Comparison of ENCODE assay signal across 16 cellular contexts in genomic region chr18:70338890-70339289, GRCh38. TPM values are rescaled to one million over a fixed set of nuclear protein-coding genes. Genes with fewer than 3 reads are reported as not detected.
A peak's percentile ranks its signal among the peaks of the same experiment; 100 is the strongest.
DNase-seq lines count a peak whose midpoint lies in the region; ATAC-seq and TF ChIP-seq lines count a peak whose summit lies in the region.
"Had no signal": no experiment of that assay in that cellular context is flagged by ENCODE, and none has a peak within 500 bp of the region (broad histone marks: within the 10 kb centered on the region; RNA-seq: fewer than 3 reads in every experiment).

No MANE protein-coding gene starts in this region.

- H3K9ac ChIP-seq in mesendoderm (ENCODE audit: low read length), result no peak overlapping the region
- no peak overlapping the region for H3K9ac ChIP-seq in smooth muscle cell (ENCODE audit: low read depth)
- H3K9ac ChIP-seq: BLaER1 had no signal

- peak overlapping the region; percentile 6 for H3K4ac ChIP-seq in mesendoderm (ENCODE audit: low read depth, low read length)

- POLR2A ChIA-PET in Panc1 (lab: Charles Lee), result no interaction called here

- H3K79me1 ChIP-seq in mesendoderm (ENCODE audit: low read length), result no peaks in the 10 kb centered on the region

- H4K5ac ChIP-seq in mesendoderm (ENCODE audit: low read length), result no peak overlapping the region

- H3K36me3 ChIP-seq in Panc1 (ENCODE audit: control insufficient read depth, insufficient read depth, low read length) (peaks cover 2% of the 10 kb centered on the region; the same call in 1 of the 2 replicates), mesendoderm (ENCODE audit: control insufficient read depth, insufficient read depth, low read length) (no peaks in the 10 kb centered on the region), smooth muscle cell (ENCODE audit: low read depth) (no peaks in the 10 kb centered on the region)

- H3K9me3 ChIP-seq in Panc1 (ENCODE audit: control insufficient read depth, insufficient read depth, low read depth, low read length), result peaks cover 20% of the 10 kb centered on the region; the same call in 1 of the 2 replicates
- no peaks in the 10 kb centered on the region for H3K9me3 ChIP-seq in smooth muscle cell (replicated peaks; ENCODE audit: low read depth)
- H3K9me3 ChIP-seq: Caco-2 had no signal

- intact Hi-C loops in Calu3 (cut with micrococcal nuclease; ENCODE audit: unreplicated experiment) (loop anchor here (5.0 kb wide), 2 partner anchors 43 to 47 kb away; no protein-coding TSS in a partner anchor), Panc1 (cut with micrococcal nuclease; ENCODE audit: unreplicated experiment) (no loop called here)

- H3K4me1 Mint-ChIP-seq in Calu3 (ENCODE audit: low read depth, unreplicated experiment), result peaks cover 25% of the 10 kb centered on the region
- H3K4me1 Mint-ChIP-seq: CD8-positive, alpha-beta memory T cell had no signal

- no peaks in the 10 kb centered on the region for H3K9me3 Mint-ChIP-seq in Calu3 (ENCODE audit: low read depth, unreplicated experiment)

- H3F3A ChIP-seq in smooth muscle cell (ENCODE audit: low read depth), result peaks cover 19% of the 10 kb centered on the region

- no peak overlapping the region for H3K4me3 Mint-ChIP-seq in Calu3 (ENCODE audit: low read depth, unreplicated experiment)
- H3K4me3 Mint-ChIP-seq: CD8-positive, alpha-beta memory T cell had no signal

- H3K79me2 ChIP-seq in mesendoderm (ENCODE audit: control insufficient read depth, insufficient read depth, low read length), result no peaks in the 10 kb centered on the region
- H3K79me2 ChIP-seq in smooth muscle cell (ENCODE audit: low read depth), result no peaks in the 10 kb centered on the region

- CTCF ChIA-PET in Calu3 (lab: Charles Lee) (no interaction called here), Panc1 (lab: Charles Lee) (no interaction called here)

- TF ChIP-seq CTCF in Calu3 (IDR thresholded peaks at IDR 0.05; ENCODE audit: unreplicated experiment) (no peak), Panc1 (IDR thresholded peaks at IDR 0.05) (no peak), smooth muscle cell (IDR thresholded peaks at IDR 0.05; ENCODE audit: borderline replicate concordance, insufficient read depth, poor library complexity, severe bottlenecking) (no peak)

- no peak overlapping the region for H2BK120ac ChIP-seq in mesendoderm (ENCODE audit: low read depth, low read length)

- H3K27me3 ChIP-seq in Panc1 (ENCODE audit: control insufficient read depth, insufficient read depth, low read length), result no peaks in the 10 kb centered on the region
- no peaks in the 10 kb centered on the region for H3K27me3 ChIP-seq in mesendoderm (ENCODE audit: insufficient read depth, low read length, poor library complexity)
- H3K27me3 ChIP-seq in smooth muscle cell (ENCODE audit: low read depth), result no peaks in the 10 kb centered on the region
- H3K27me3 ChIP-seq: BLaER1 had no signal

- H3K4me1 ChIP-seq in Panc1 (ENCODE audit: control insufficient read depth, insufficient read depth, low read length) (peaks cover 8% of the 10 kb centered on the region), mesendoderm (ENCODE audit: control insufficient read depth, low read depth, low read length) (no peaks in the 10 kb centered on the region), smooth muscle cell (ENCODE audit: low read depth) (peaks cover 5% of the 10 kb centered on the region)
- H3K4me1 ChIP-seq: BLaER1 had no signal

- H4K8ac ChIP-seq in mesendoderm (ENCODE audit: low read depth, low read length), result no peak overlapping the region

- H3K36me3 Mint-ChIP-seq in Calu3 (ENCODE audit: insufficient read depth, unreplicated experiment), result peaks cover 13% of the 10 kb centered on the region
- H3K36me3 Mint-ChIP-seq: CD8-positive, alpha-beta memory T cell had no signal

- H3K56ac ChIP-seq in mesendoderm (ENCODE audit: low read length), result no peak overlapping the region

- H2AK5ac ChIP-seq in mesendoderm (ENCODE audit: low read length), result no peak overlapping the region

- H2BK15ac ChIP-seq in mesendoderm (replicated peaks; ENCODE audit: low read depth), result peak overlapping the region; percentile 25

- H3K4me3 ChIP-seq in Panc1 (ENCODE audit: low read depth in 2 of 2, low read length in 2 of 2) (no peak overlapping the region), mesendoderm (ENCODE audit: low read length) (no peak overlapping the region), smooth muscle cell (no peak overlapping the region)
- H3K4me3 ChIP-seq: BLaER1 had no signal

- in situ Hi-C loops in Panc1 (cut with HindIII; ENCODE audit: low pct_unique_long_range_greater_than_20kb, low sequenced_read_pairs), result no loop called here

- H2BK5ac ChIP-seq in mesendoderm (ENCODE audit: low read length), result no peak overlapping the region

- peak overlapping the region; percentile 23 for H3K18ac ChIP-seq in mesendoderm (ENCODE audit: low read length)

- BruUV-seq in Calu3 (replicated peaks; lab: Mats Ljungman, UMichigan) (no TSS peak), Panc1 (replicated peaks; lab: Mats Ljungman, UMichigan) (no TSS peak)

- peak overlapping the region; percentile 48; the same call in 1 of the 2 replicates for H3K27ac ChIP-seq in Panc1 (ENCODE audit: low read length)
- no peak overlapping the region for H3K27ac ChIP-seq in mesendoderm (ENCODE audit: low read depth, low read length)
- H3K27ac ChIP-seq in smooth muscle cell (ENCODE audit: low read depth), result peak overlapping the region; percentile 88
- H3K27ac ChIP-seq: BLaER1 had no signal

- DNase-seq in Calu3 (no peak), Panc1 (ENCODE audit: low read depth, low spot score) (no peak), mesendoderm (no peak), smooth muscle cell (lab: John Stamatoyannopoulos, UW; ENCODE audit: unreplicated experiment) (no peak), kidney tubule cell (ENCODE audit: low spot score) (no peak)
- no peak for DNase-seq in activated T-cell treated with anti-CD3 and anti-CD28 coated beads, Interleukin-2, amount 50 U/mL, for 1 hour
- no peak for DNase-seq in stimulated activated CD4-positive, alpha-beta T cell treated with anti-CD3 and anti-CD28 coated beads, Interleukin-4, amount 100 ng/mL, for 1 hour
- DNase-seq: 8988T; AML-193; Caco-2; CD8-positive, alpha-beta memory T cell; DMS53; GF-D8; HCEC 1CT; IMR-90 had no signal

- no peaks in the 10 kb centered on the region for H3K27me3 Mint-ChIP-seq in Calu3 (ENCODE audit: unreplicated experiment)
- H3K27me3 Mint-ChIP-seq: CD8-positive, alpha-beta memory T cell had no signal

- no peak for ATAC-seq in Panc1

- peak overlapping the region; percentile 27 for H3K27ac Mint-ChIP-seq in Calu3 (ENCODE audit: unreplicated experiment)
- H3K27ac Mint-ChIP-seq: CD8-positive, alpha-beta memory T cell had no signal

- no peaks in the 10 kb centered on the region for H4K20me1 ChIP-seq in smooth muscle cell (ENCODE audit: low read depth)
- H4K20me1 ChIP-seq: BLaER1 had no signal

- H2AFZ ChIP-seq in smooth muscle cell (ENCODE audit: low read depth), result no peak overlapping the region

- H3K23ac ChIP-seq in mesendoderm (ENCODE audit: low read length), result no peak overlapping the region

- H3K4me2 ChIP-seq in mesendoderm (ENCODE audit: low read length) (no peak overlapping the region), smooth muscle cell (no peak overlapping the region)
- H3K4me2 ChIP-seq: BLaER1 had no signal

RNA-seq across cellular contexts. Expression of gene SOCS6, which starts 50.0 kb away (rescaled TPM):
- total RNA-seq in Calu3 (2022) (26.1 and 33.0 TPM in 2 replicates), Panc1 (2021; ENCODE audit: unreplicated experiment) (43.0 TPM), smooth muscle cell (29.6 and 38.0 TPM in 2 replicates)
- 22.7 TPM for polyA plus RNA-seq in Panc1 (2012; ENCODE audit: insufficient read length)
- 20.5 TPM for polyA plus RNA-seq in mesendoderm (2013, experiment 1 of 2)
- 21.0 TPM for polyA plus RNA-seq in mesendoderm (2013, experiment 2 of 2)
- polyA plus RNA-seq in smooth muscle cell, result 8.5 and 14.3 TPM in 2 replicates
